In the genomic region with DNA sequence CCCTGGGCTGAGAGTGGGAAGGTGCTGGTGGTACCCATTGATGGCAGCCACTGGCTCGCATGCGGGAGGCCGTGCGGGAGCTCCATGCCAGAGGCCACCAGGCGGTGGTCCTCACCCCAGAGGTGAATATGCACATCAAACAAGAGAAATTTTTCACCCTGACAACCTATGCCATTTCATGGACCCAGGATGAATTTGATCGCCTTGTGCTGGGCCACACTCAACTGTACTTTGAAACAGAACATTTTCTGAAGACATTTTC, we compare ENCODE assay signal across 28 cellular contexts. TPM values are rescaled to one million over a fixed set of nuclear protein-coding genes. Genes with fewer than 3 reads are reported as not detected.
DNase-seq lines count a peak whose midpoint lies in the region; ATAC-seq, FAIRE-seq and TF ChIP-seq lines count a peak whose summit lies in the region.
"Had no signal": no experiment of that assay in that cellular context is flagged by ENCODE, and none has a peak within 500 bp of the region (broad histone marks: within the 10 kb centered on the region; RNA-seq: fewer than 3 reads in every experiment).

No MANE protein-coding gene starts in this region.

- H3K9me3 Mint-ChIP-seq in Caco-2 (ENCODE audit: unreplicated experiment), result peaks cover 44% of the 10 kb centered on the region

- H2AFZ ChIP-seq in keratinocyte (ENCODE audit: control insufficient read depth, low read length), result no peak overlapping the region

- no peak overlapping the region for H3K4me3 Mint-ChIP-seq in Caco-2 (ENCODE audit: unreplicated experiment)
- H3K4me3 Mint-ChIP-seq: CD14-positive monocyte; CD4-positive, alpha-beta memory T cell; CD4-positive, CD25-positive, alpha-beta regulatory T cell; CD8-positive, alpha-beta memory T cell had no signal

- H3K4me1 Mint-ChIP-seq in Caco-2 (ENCODE audit: low read depth, unreplicated experiment), result peaks cover 20% of the 10 kb centered on the region
- H3K4me1 Mint-ChIP-seq: CD14-positive monocyte; CD4-positive, alpha-beta memory T cell; CD4-positive, CD25-positive, alpha-beta regulatory T cell; CD8-positive, alpha-beta memory T cell had no signal

- FAIRE-seq in A549 (lab: Jason Lieb, UNC) (no peak), keratinocyte (lab: Jason Lieb, UNC) (peak; percentile 26)
- FAIRE-seq: GM12878, GM12892, GM18507 had no signal

- H3K9ac ChIP-seq in keratinocyte (ENCODE audit: control insufficient read depth, extremely low read depth, insufficient read depth, low read length), result no peak overlapping the region
- H3K9ac ChIP-seq: BLaER1 had no signal

- ATAC-seq in A549, result no peak
- ATAC-seq: GM12878 had no signal

- TF ChIP-seq RAD21 in A549 (conservative IDR thresholded peaks at IDR 0.05 in 1 of 2, IDR thresholded peaks at IDR 0.05 in 1 of 2), result no peak

- H4K20me1 ChIP-seq in keratinocyte (ENCODE audit: control insufficient read depth, extremely low read depth, insufficient read depth, low read length), result no peaks in the 10 kb centered on the region
- H4K20me1 ChIP-seq: BLaER1 had no signal

- no peak overlapping the region for H3K4me3 ChIP-seq in A549
- no peak overlapping the region for H3K4me3 ChIP-seq in keratinocyte (ENCODE audit: control insufficient read depth in 2 of 3, extremely low read depth in 1 of 3, insufficient read depth in 2 of 3, low read depth in 1 of 3, low read length in 3 of 3)
- H3K4me3 ChIP-seq in Caco-2 (ENCODE audit: low read depth, low read length), result no peak overlapping the region
- H3K4me3 ChIP-seq: BLaER1, GM12878 had no signal

- BruUV-seq in Caco-2 (replicated peaks; lab: Mats Ljungman, UMichigan), result no TSS peak

- H3K4me2 ChIP-seq in A549, result no peak overlapping the region
- no peak overlapping the region for H3K4me2 ChIP-seq in keratinocyte (ENCODE audit: control insufficient read depth, extremely low read depth, insufficient read depth, low read depth, low read length)
- H3K4me2 ChIP-seq: BLaER1 had no signal

- peaks cover 19% of the 10 kb centered on the region for H3K36me3 Mint-ChIP-seq in Caco-2 (ENCODE audit: insufficient read depth, unreplicated experiment)
- H3K36me3 Mint-ChIP-seq: CD14-positive monocyte; CD4-positive, CD25-positive, alpha-beta regulatory T cell had no signal

- H3K27me3 ChIP-seq in keratinocyte (ENCODE audit: control insufficient read depth, extremely low read depth, insufficient read depth, low read length) (no peaks in the 10 kb centered on the region), Caco-2 (replicated peaks; ENCODE audit: control insufficient read depth, insufficient read depth, low read length) (no peaks in the 10 kb centered on the region)
- H3K27me3 ChIP-seq: BE2C, BLaER1 had no signal

- H3K27ac ChIP-seq in A549, result peak overlapping the region; percentile 89 to 92
- H3K27ac ChIP-seq in keratinocyte (ENCODE audit: control insufficient read depth, insufficient read depth, low read length), result no peak overlapping the region
- H3K27ac ChIP-seq: BLaER1 had no signal

- no peaks in the 10 kb centered on the region for H3K27me3 Mint-ChIP-seq in Caco-2 (ENCODE audit: insufficient read depth, unreplicated experiment)

- intact Hi-C loops in Caco-2 (cut with micrococcal nuclease; ENCODE audit: unreplicated experiment), result no loop called here

- DNase-seq in A549 (ENCODE audit: low read depth in 1 of 2, low spot score in 1 of 2) (no peak), keratinocyte (ENCODE audit: low read depth, low spot score) (no peak), Caco-2 (no peak)
- DNase-seq in activated CD8-positive, alpha-beta memory T cell treated with anti-CD3 and anti-CD28 coated beads, Interleukin-2, amount 50 U/mL, for 4 hours, result no peak
- DNase-seq in activated CD4-positive, alpha-beta T cell treated with anti-CD3 and anti-CD28 coated beads, Interleukin-2, amount 50 U/mL, for 4 hours, result no peak
- DNase-seq: ACHN; BE2C; CD4-positive, alpha-beta memory T cell; CD4-positive, CD25-positive, alpha-beta regulatory T cell; CD8-positive, alpha-beta memory T cell; COR-L47; DMS 273 treated with DMSO at 0.1 percent for 48 hours; DMS153; DMS53; DMS79; DND-41; EL; GDM1 had no signal

- WGBS in A549 (ENCODE audit: missing lambda C conversion rate), result 90% methylated on average over 6 of the region's 6 CpGs

- POLR2A ChIA-PET in A549 (lab: Yijun Ruan, JAX), result no interaction called here
- POLR2A ChIA-PET in Caco-2 (lab: Charles Lee), result no interaction called here

- TF ChIP-seq CTCF in A549 (IDR thresholded peaks at IDR 0.05) (no peak), keratinocyte (optimal IDR thresholded peaks at IDR 0.05 in 1 of 3, IDR thresholded peaks at IDR 0.05 in 1 of 3, conservative IDR thresholded peaks at IDR 0.05 in 1 of 3; ENCODE audit: extremely low read depth in 1 of 3, insufficient read depth in 2 of 3, low read length in 3 of 3) (no peak), Caco-2 (IDR thresholded peaks at IDR 0.05; ENCODE audit: insufficient read depth in 1 of 2, low read depth in 1 of 2, low read length in 1 of 2, severe bottlenecking in 1 of 2, unreplicated experiment in 1 of 2) (no peak)

- no peak for TF ChIP-seq EP300 in A549 (IDR thresholded peaks at IDR 0.05)

- dilution Hi-C loops in keratinocyte (cut with MboI; ENCODE audit: extremely low pct_ligation_motif_present, low sequenced_read_pairs), result no loop called here

- H3K4me1 ChIP-seq in A549, result peaks cover 29% of the 10 kb centered on the region
- H3K4me1 ChIP-seq in keratinocyte (ENCODE audit: control insufficient read depth, extremely low read depth, insufficient read depth, low read length), result no peaks in the 10 kb centered on the region
- peaks cover 19% of the 10 kb centered on the region for H3K4me1 ChIP-seq in Caco-2
- H3K4me1 ChIP-seq: BE2C, BLaER1 had no signal

- no peaks in the 10 kb centered on the region for H3K9me1 ChIP-seq in keratinocyte (ENCODE audit: control insufficient read depth, extremely low read depth, insufficient read depth, low read length)

- H3K36me3 ChIP-seq in keratinocyte (ENCODE audit: control insufficient read depth in 2 of 2, extremely low read depth in 1 of 2, insufficient read depth in 2 of 2, low read length in 2 of 2) (peaks cover 1 to 3% of the 10 kb centered on the region in 2 experiments), Caco-2 (ENCODE audit: control insufficient read depth, insufficient read depth, low read length) (no peaks in the 10 kb centered on the region)
- H3K36me3 ChIP-seq: BE2C, BLaER1 had no signal

- no peak overlapping the region for H3K27ac Mint-ChIP-seq in Caco-2 (ENCODE audit: unreplicated experiment)
- H3K27ac Mint-ChIP-seq: CD14-positive monocyte; CD4-positive, alpha-beta memory T cell; CD4-positive, CD25-positive, alpha-beta regulatory T cell; CD8-positive, alpha-beta memory T cell had no signal

- H3K9me3 ChIP-seq in A549 (peaks cover 63% of the 10 kb centered on the region), keratinocyte (ENCODE audit: control insufficient read depth, low read depth, low read length) (no peaks in the 10 kb centered on the region), Caco-2 (peaks cover 7% of the 10 kb centered on the region)
- H3K9me3 ChIP-seq: BE2C had no signal

- TF ChIP-seq POLR2A in A549 (IDR thresholded peaks at IDR 0.05; ENCODE audit: low read length), result no peak

- H3K79me2 ChIP-seq in keratinocyte (ENCODE audit: control insufficient read depth, insufficient read depth, low read length), result peaks cover 9% of the 10 kb centered on the region

- CTCF ChIA-PET in A549 (lab: Yijun Ruan, JAX), result no interaction called here
- CTCF ChIA-PET in Caco-2 (lab: Charles Lee), result interaction anchor here (0.9 kb wide), 1 partner anchor 81 kb away, joined by 3 read pairs; no protein-coding TSS in a partner anchor

RNA-seq across cellular contexts. Expression of gene UGT1A1, which starts 12.9 kb away (rescaled TPM):
- 1.9 and 2.5 TPM in 2 replicates for polyA plus RNA-seq in A549 (2011; rRNA removed)
- 0.75 and 0.96 TPM in 2 replicates for polyA plus RNA-seq in A549 (2012; cell fraction: cytosol; rRNA removed)
- polyA plus RNA-seq in A549 (2012; cell fraction: nucleus; rRNA removed), result 0.64 and 0.89 TPM in 2 replicates
- 1.4 to 2.0 TPM (median 1.9 TPM) in 3 replicates for polyA plus RNA-seq in A549 (2017; fragmentation: RNase III; extraction: RNeasy Plus Mini Kit Qiagen cat#74134 plus additional on column Dnase treatment)
- polyA minus RNA-seq in A549 (2011; rRNA and poly(A)+ RNA removed), result 3.4 and 3.5 TPM in 2 replicates
- 1.7 to 3.0 TPM (median 2.7 TPM) in 3 replicates for polyA plus RNA-seq in keratinocyte
- 0.37 TPM for polyA plus RNA-seq in keratinocyte (2011; ENCODE audit: low read depth)
- polyA plus RNA-seq in keratinocyte (2011; cell fraction: cytosol; rRNA removed), result 1.7 and 2.2 TPM in 2 replicates
- 12.3 and 16.3 TPM in 2 replicates for polyA plus RNA-seq in keratinocyte (2011; cell fraction: nucleus; rRNA removed)
- polyA plus RNA-seq in keratinocyte (2012; ENCODE audit: low replicate concordance), result 1.1 and 2.4 TPM in 2 replicates
- polyA minus RNA-seq in keratinocyte, result 2.2 to 7.3 TPM (median 5.4 TPM) in 3 replicates
- not detected for polyA minus RNA-seq in keratinocyte (2011; cell fraction: cytosol; rRNA and poly(A)+ RNA removed)
- polyA minus RNA-seq in keratinocyte (2011; cell fraction: nucleus; rRNA and poly(A)+ RNA removed), result 9.2 and 23.7 TPM in 2 replicates
- 2.6 and 3.0 TPM in 2 replicates for total RNA-seq in Caco-2 (2022)
- total RNA-seq: A172; A673; CD4-positive, alpha-beta memory T cell; CD4-positive, CD25-positive, alpha-beta regulatory T cell; CD8-positive, alpha-beta memory T cell; G401; GM12878 had no signal
- polyA plus RNA-seq: AG04450; CD14-positive monocyte; CD4-positive, alpha-beta memory T cell; CD4-positive, CD25-positive, alpha-beta regulatory T cell; CD8-positive, alpha-beta memory T cell; GM12878 had no signal

RNA-seq across cellular contexts. Expression of gene UGT1A3, which starts 18.4 kb away (rescaled TPM):
- 0.39 and 0.49 TPM in 2 replicates for polyA plus RNA-seq in A549 (2011; rRNA removed)
- polyA plus RNA-seq in A549 (2012; cell fraction: cytosol; rRNA removed), result 0.05 and 0.06 TPM in 2 replicates
- 0.07 and 0.09 TPM in 2 replicates for polyA plus RNA-seq in A549 (2012; cell fraction: nucleus; rRNA removed)
- polyA plus RNA-seq in A549 (2017; fragmentation: RNase III; extraction: RNeasy Plus Mini Kit Qiagen cat#74134 plus additional on column Dnase treatment), result 0.08 to 0.23 TPM (median 0.17 TPM) in 3 replicates
- 0.62 and 0.73 TPM in 2 replicates for polyA minus RNA-seq in A549 (2011; rRNA and poly(A)+ RNA removed)
- polyA plus RNA-seq in keratinocyte, result 0.63 to 3.2 TPM (median 1.8 TPM) in 3 replicates
- polyA plus RNA-seq in keratinocyte (2011; ENCODE audit: low read depth), result 0.34 TPM
- polyA plus RNA-seq in keratinocyte (2011; cell fraction: cytosol; rRNA removed), result 1.7 and 1.8 TPM in 2 replicates
- polyA plus RNA-seq in keratinocyte (2011; cell fraction: nucleus; rRNA removed), result 7.5 and 7.6 TPM in 2 replicates
- 0.17 and 0.61 TPM in 2 replicates for polyA plus RNA-seq in keratinocyte (2012; ENCODE audit: low replicate concordance)
- polyA minus RNA-seq in keratinocyte, result 2.0 to 15.2 TPM (median 11.6 TPM) in 3 replicates
- polyA minus RNA-seq in keratinocyte (2011; cell fraction: cytosol; rRNA and poly(A)+ RNA removed), result 2.5 TPM
- polyA minus RNA-seq in keratinocyte (2011; cell fraction: nucleus; rRNA and poly(A)+ RNA removed), result 12.8 and 24.6 TPM in 2 replicates
- 0.64 and 0.65 TPM in 2 replicates for total RNA-seq in Caco-2 (2022)
- total RNA-seq: A172; A673; CD4-positive, alpha-beta memory T cell; CD4-positive, CD25-positive, alpha-beta regulatory T cell; CD8-positive, alpha-beta memory T cell; Daoy; G401; GM12878 had no signal
- polyA plus RNA-seq: AG04450; CD14-positive monocyte; CD4-positive, alpha-beta memory T cell; CD4-positive, CD25-positive, alpha-beta regulatory T cell; CD8-positive, alpha-beta memory T cell; GM12878 had no signal

RNA-seq across cellular contexts. Expression of gene UGT1A4, which starts 28.7 kb away (rescaled TPM):
- polyA plus RNA-seq in A549 (2011; rRNA removed), result 0.09 and 0.13 TPM in 2 replicates
- 0.10 and 0.20 TPM in 2 replicates for polyA plus RNA-seq in A549 (2012; cell fraction: cytosol; rRNA removed)
- 0.30 and 0.43 TPM in 2 replicates for polyA plus RNA-seq in A549 (2012; cell fraction: nucleus; rRNA removed)
- 0.05 to 0.14 TPM (median 0.12 TPM) in 3 replicates for polyA plus RNA-seq in A549 (2017; fragmentation: RNase III; extraction: RNeasy Plus Mini Kit Qiagen cat#74134 plus additional on column Dnase treatment)
- polyA minus RNA-seq in A549 (2011; rRNA and poly(A)+ RNA removed), result 1.4 and 1.6 TPM in 2 replicates
- polyA plus RNA-seq in keratinocyte, result 0.77 to 2.4 TPM (median 2.0 TPM) in 3 replicates
- polyA plus RNA-seq in keratinocyte (2011; ENCODE audit: low read depth), result 0.56 TPM
- 0.57 and 1.1 TPM in 2 replicates for polyA plus RNA-seq in keratinocyte (2011; cell fraction: cytosol; rRNA removed)
- 7.2 and 7.3 TPM in 2 replicates for polyA plus RNA-seq in keratinocyte (2011; cell fraction: nucleus; rRNA removed)
- 0.26 and 0.90 TPM in 2 replicates for polyA plus RNA-seq in keratinocyte (2012; ENCODE audit: low replicate concordance)
- polyA minus RNA-seq in keratinocyte, result 3.4 to 16.7 TPM (median 16.0 TPM) in 3 replicates
- polyA minus RNA-seq in keratinocyte (2011; cell fraction: cytosol; rRNA and poly(A)+ RNA removed), result 2.3 TPM
- 16.5 and 41.5 TPM in 2 replicates for polyA minus RNA-seq in keratinocyte (2011; cell fraction: nucleus; rRNA and poly(A)+ RNA removed)
- 0.79 and 0.84 TPM in 2 replicates for total RNA-seq in Caco-2 (2022)
- total RNA-seq: A172; CD4-positive, alpha-beta memory T cell; CD4-positive, CD25-positive, alpha-beta regulatory T cell; CD8-positive, alpha-beta memory T cell; Daoy; G401; GM12878 had no signal
- polyA plus RNA-seq: AG04450; CD14-positive monocyte; CD4-positive, alpha-beta memory T cell; CD4-positive, CD25-positive, alpha-beta regulatory T cell; CD8-positive, alpha-beta memory T cell; GM12878 had no signal

RNA-seq across cellular contexts. Expression of gene MROH2A, which starts 30.9 kb away (rescaled TPM):
- polyA plus RNA-seq in A549 (2011; rRNA removed) (0.63 and 0.71 TPM in 2 replicates), A549 (2017; fragmentation: RNase III; extraction: RNeasy Plus Mini Kit Qiagen cat#74134 plus additional on column Dnase treatment) (0.04 to 0.28 TPM (median 0.10 TPM) in 3 replicates), keratinocyte (0.17 to 0.37 TPM (median 0.33 TPM) in 3 replicates)
- polyA plus RNA-seq in A549 (2012; cell fraction: cytosol; rRNA removed), result 0.25 and 0.26 TPM in 2 replicates
- 0.30 and 0.58 TPM in 2 replicates for polyA plus RNA-seq in A549 (2012; cell fraction: nucleus; rRNA removed)
- 0.54 TPM in 1 of 2 replicates, not detected in the other for polyA minus RNA-seq in A549 (2011; rRNA and poly(A)+ RNA removed)
- polyA plus RNA-seq in keratinocyte (2011; ENCODE audit: low read depth), result not detected
- 0.08 and 0.09 TPM in 2 replicates for polyA plus RNA-seq in keratinocyte (2011; cell fraction: cytosol; rRNA removed)
- 0.19 TPM in 1 of 2 replicates, not detected in the other for polyA plus RNA-seq in keratinocyte (2011; cell fraction: nucleus; rRNA removed)
- polyA plus RNA-seq in keratinocyte (2012; ENCODE audit: low replicate concordance), result 0.13 TPM in 1 of 2 replicates, not detected in the other
- 0.19 TPM in 1 of 3 replicates, not detected in the others for polyA minus RNA-seq in keratinocyte
- polyA minus RNA-seq in keratinocyte (2011; cell fraction: cytosol; rRNA and poly(A)+ RNA removed), result not detected
- 1.2 TPM in 1 of 2 replicates, not detected in the other for polyA minus RNA-seq in keratinocyte (2011; cell fraction: nucleus; rRNA and poly(A)+ RNA removed)
- not detected in 2 replicates for total RNA-seq in Caco-2 (2022)
- total RNA-seq: A172; CD4-positive, alpha-beta memory T cell; CD4-positive, CD25-positive, alpha-beta regulatory T cell; CD8-positive, alpha-beta memory T cell; G401; GM12878 had no signal
- polyA plus RNA-seq: AG04450; CD14-positive monocyte; CD4-positive, alpha-beta memory T cell; CD4-positive, CD25-positive, alpha-beta regulatory T cell; CD8-positive, alpha-beta memory T cell; GM12878 had no signal

RNA-seq across cellular contexts. Expression of gene UGT1A5, which starts 34.5 kb away (rescaled TPM):
- polyA plus RNA-seq in A549 (2011; rRNA removed), result 0.05 TPM in 1 of 2 replicates, not detected in the other
- polyA plus RNA-seq in A549 (2012; cell fraction: cytosol; rRNA removed), result 0.03 and 0.04 TPM in 2 replicates
- polyA plus RNA-seq in A549 (2012; cell fraction: nucleus; rRNA removed), result 0.02 TPM in 1 of 2 replicates, not detected in the other
- 0.12 TPM in 1 of 3 replicates, not detected in the others for polyA plus RNA-seq in A549 (2017; fragmentation: RNase III; extraction: RNeasy Plus Mini Kit Qiagen cat#74134 plus additional on column Dnase treatment)
- 1.1 and 1.2 TPM in 2 replicates for polyA minus RNA-seq in A549 (2011; rRNA and poly(A)+ RNA removed)
- polyA plus RNA-seq in keratinocyte, result 0.51 to 2.2 TPM (median 1.3 TPM) in 3 replicates
- 0.37 TPM for polyA plus RNA-seq in keratinocyte (2011; ENCODE audit: low read depth)
- 0.27 and 0.45 TPM in 2 replicates for polyA plus RNA-seq in keratinocyte (2011; cell fraction: cytosol; rRNA removed)
- polyA plus RNA-seq in keratinocyte (2011; cell fraction: nucleus; rRNA removed), result 4.4 and 5.9 TPM in 2 replicates
- 0.90 TPM in 1 of 2 replicates, not detected in the other for polyA plus RNA-seq in keratinocyte (2012; ENCODE audit: low replicate concordance)
- polyA minus RNA-seq in keratinocyte, result 4.3 to 23.3 TPM (median 17.6 TPM) in 3 replicates
- not detected for polyA minus RNA-seq in keratinocyte (2011; cell fraction: cytosol; rRNA and poly(A)+ RNA removed)
- polyA minus RNA-seq in keratinocyte (2011; cell fraction: nucleus; rRNA and poly(A)+ RNA removed), result 18.0 and 46.2 TPM in 2 replicates
- total RNA-seq in Caco-2 (2022), result 1.00 and 1.2 TPM in 2 replicates
- total RNA-seq: A172; A673; CD4-positive, alpha-beta memory T cell; CD4-positive, CD25-positive, alpha-beta regulatory T cell; CD8-positive, alpha-beta memory T cell; G401; GM12878 had no signal
- polyA plus RNA-seq: AG04450; CD14-positive monocyte; CD4-positive, alpha-beta memory T cell; CD4-positive, CD25-positive, alpha-beta regulatory T cell; CD8-positive, alpha-beta memory T cell; GM12878 had no signal
